13 cellular contexts compared by ENCODE assay signal in genomic region chr5:119373449-119373858, GRCh38. TPM values are rescaled to one million over a fixed set of nuclear protein-coding genes. Genes with fewer than 3 reads are reported as not detected.
DNase-seq lines count a peak whose midpoint lies in the region; ATAC-seq and TF ChIP-seq lines count a peak whose summit lies in the region.
"Had no signal": no experiment of that assay in that cellular context is flagged by ENCODE, and none has a peak within 500 bp of the region (broad histone marks: within the 10 kb centered on the region; RNA-seq: fewer than 3 reads in every experiment).

No MANE protein-coding gene starts in this region.

- 0 out of 2 replicates have a peak overlapping the region, but pooled peaks have one; percentile 32 for H3K4ac ChIP-seq in IMR-90 (ENCODE audit: low read depth, low read length)

- H3K23ac ChIP-seq in IMR-90 (ENCODE audit: low read depth, low read length), result no peak overlapping the region

- H2AK5ac ChIP-seq in IMR-90 (ENCODE audit: low read depth, low read length), result no peak overlapping the region

- H4K5ac ChIP-seq in IMR-90 (ENCODE audit: low read depth, low read length), result no peak overlapping the region

- peaks cover 19 to 22% of the 10 kb centered on the region in 2 experiments; a peak in 3 of 4 replicates for H3K79me1 ChIP-seq in IMR-90 (ENCODE audit: low read depth in 1 of 2, low read length in 2 of 2)

- in situ Hi-C loops in IMR-90 (cut with MboI; ENCODE audit: low sequenced_read_pairs), result no loop called here

- H3K27me3 ChIP-seq in CD8-positive, alpha-beta T cell (ENCODE audit: insufficient read depth, low read length), result no peaks in the 10 kb centered on the region
- no peaks in the 10 kb centered on the region for H3K27me3 ChIP-seq in IMR-90 (ENCODE audit: control insufficient read depth, insufficient read depth, low read length)
- no peaks in the 10 kb centered on the region for H3K27me3 ChIP-seq in foreskin keratinocyte
- H3K27me3 ChIP-seq: adrenal gland, suprapubic skin had no signal

- ATAC-seq in CD8-positive, alpha-beta T cell, result no peak
- ATAC-seq in GM19043 (IDR thresholded peaks at IDR 0.05; ENCODE audit: low read depth, unreplicated experiment) (peak; percentile 84), HG02798 (IDR thresholded peaks at IDR 0.05; ENCODE audit: poor library complexity, unreplicated experiment) (peak; percentile 44), IMR-90 (ENCODE audit: low read depth) (no peak), foreskin keratinocyte (no peak)
- no peak for ATAC-seq in activated CD4-positive, CD25-positive, alpha-beta regulatory T cell treated with anti-CD3 and anti-CD28 coated beads, Interleukin-2, amount 50 U/mL, for 24 hours

- peaks cover 70% of the 10 kb centered on the region for H3K4me1 Mint-ChIP-seq in CD8-positive, alpha-beta T cell (ENCODE audit: low read depth)

- BruUV-seq in IMR-90 (replicated peaks; lab: Mats Ljungman, UMichigan), result no TSS peak

- H2AFZ ChIP-seq in IMR-90 (replicated peaks; ENCODE audit: low read length, poor library complexity), result no peak overlapping the region

- no peak overlapping the region for H3K9ac ChIP-seq in IMR-90 (ENCODE audit: low read depth, low read length)

- no peak overlapping the region for H3K4me3 Mint-ChIP-seq in CD8-positive, alpha-beta T cell

- no peaks in the 10 kb centered on the region for H3K9me3 ChIP-seq in CD8-positive, alpha-beta T cell (ENCODE audit: low read length)
- H3K9me3 ChIP-seq in IMR-90 (ENCODE audit: control insufficient read depth, insufficient read depth, low read length), result no peaks in the 10 kb centered on the region
- H3K9me3 ChIP-seq: adrenal gland, suprapubic skin had no signal

- no peak overlapping the region for H3K18ac ChIP-seq in IMR-90 (ENCODE audit: low read depth, low read length)

- no peak overlapping the region for H2BK20ac ChIP-seq in IMR-90 (ENCODE audit: low read depth, low read length)

- CTCF ChIA-PET in CD8-positive, alpha-beta T cell (lab: Charles Lee), result interaction anchor here (0.7 to 1.1 kb wide), 4 partner anchors 11 to 40 kb away, joined by 3 to 4 read pairs (median 4); no protein-coding TSS in a partner anchor
- CTCF ChIA-PET in IMR-90 (lab: Yijun Ruan, JAX), result no interaction called here

- H3K4me3 ChIP-seq in CD8-positive, alpha-beta T cell (ENCODE audit: low read depth, low read length), result no peak overlapping the region
- no peak overlapping the region for H3K4me3 ChIP-seq in IMR-90 (ENCODE audit: insufficient read depth, low read depth, low read length)
- H3K4me3 ChIP-seq: adrenal gland, suprapubic skin had no signal

- POLR2A ChIA-PET in CD8-positive, alpha-beta T cell (lab: Charles Lee), result interaction anchor here (0.6 kb wide), 1 partner anchor 31 kb away, joined by 3 read pairs; no protein-coding TSS in a partner anchor
- POLR2A ChIA-PET in IMR-90 (lab: Charles Lee; ENCODE audit: unreplicated experiment), result interaction anchor here (0.7 kb wide), 1 partner anchor 37 kb away, joined by 3 read pairs; no protein-coding TSS in a partner anchor

- intact Hi-C loops in CD8-positive, alpha-beta T cell (cut with DNase I, micrococcal nuclease), result no loop called here
- intact Hi-C loops in IMR-90 (cut with micrococcal nuclease), result no loop called here

- no peak overlapping the region for H2AK9ac ChIP-seq in IMR-90 (replicated peaks; ENCODE audit: low read depth, low read length, poor library complexity)

- no peak overlapping the region for H4K8ac ChIP-seq in IMR-90 (ENCODE audit: low read depth in 2 of 2, low read length in 2 of 2)

- no peaks in the 10 kb centered on the region for H3K9me3 Mint-ChIP-seq in CD8-positive, alpha-beta T cell

- no peak overlapping the region for H2BK5ac ChIP-seq in IMR-90 (ENCODE audit: low read depth, low read length, poor library complexity, severe bottlenecking)

- DNase-seq in CD8-positive, alpha-beta T cell, result no peak
- DNase-seq in IMR-90, result no peak
- DNase-seq in foreskin keratinocyte, result no peak
- DNase-seq in NCI-H2171 (lab: John Stamatoyannopoulos, UW), result no peak
- no peak for DNase-seq in middle frontal gyrus (ENCODE audit: extremely low spot score, low spot score)
- DNase-seq: activated CD4-positive, CD25-positive, alpha-beta regulatory T cell; adrenal gland; AML-193; NCI-H1436 had no signal

- H3K56ac ChIP-seq in IMR-90 (ENCODE audit: extremely low read depth, insufficient read depth, low read length), result no peak overlapping the region

- peaks cover 4% of the 10 kb centered on the region for H3K36me3 ChIP-seq in CD8-positive, alpha-beta T cell (ENCODE audit: insufficient read depth, low read length)
- H3K36me3 ChIP-seq in IMR-90 (ENCODE audit: control insufficient read depth, insufficient read depth, low read length), result 0 out of 2 replicates have a peak, but pooled peaks cover 1% of the 10 kb centered on the region
- H3K36me3 ChIP-seq: adrenal gland, suprapubic skin had no signal

- peak overlapping the region; percentile 43 for H3K27ac Mint-ChIP-seq in CD8-positive, alpha-beta T cell

- no peak overlapping the region for H3K14ac ChIP-seq in IMR-90 (replicated peaks; ENCODE audit: low read depth, low read length)

- no peak overlapping the region for H2BK15ac ChIP-seq in IMR-90 (ENCODE audit: low read depth, low read length)

- no peak for TF ChIP-seq CTCF in CD8-positive, alpha-beta T cell (IDR thresholded peaks at IDR 0.05)
- TF ChIP-seq CTCF in IMR-90 (conservative IDR thresholded peaks at IDR 0.05; ENCODE audit: low read depth, low read length) (no peak), foreskin keratinocyte (conservative IDR thresholded peaks at IDR 0.05) (no peak)

- WGBS in IMR-90 (ENCODE audit: extremely low coverage in 2 of 2, insufficient read length in 1 of 2), 2 experiments, result no CpG with 5 or more reads among the region's 4 CpGs

- H3K4me1 ChIP-seq in CD8-positive, alpha-beta T cell (ENCODE audit: insufficient read depth, low read length), result peaks cover 30% of the 10 kb centered on the region
- H3K4me1 ChIP-seq in IMR-90 (ENCODE audit: control insufficient read depth, insufficient read depth, low read length), result peaks cover 9% of the 10 kb centered on the region
- no peaks in the 10 kb centered on the region for H3K4me1 ChIP-seq in foreskin keratinocyte

- H3K36me3 Mint-ChIP-seq in CD8-positive, alpha-beta T cell, result peaks cover 35% of the 10 kb centered on the region

- H3K27me3 Mint-ChIP-seq in CD8-positive, alpha-beta T cell (ENCODE audit: low read depth), result no peaks in the 10 kb centered on the region

- peaks cover 5% of the 10 kb centered on the region for H3K9me1 ChIP-seq in IMR-90 (ENCODE audit: insufficient read depth, low read length)

- H2BK120ac ChIP-seq in IMR-90 (ENCODE audit: low read depth, low read length), result no peak overlapping the region

- TF ChIP-seq POLR2A in IMR-90 (IDR thresholded peaks at IDR 0.05; ENCODE audit: low read depth, low read length), result no peak

- no peak overlapping the region for H3K4me2 ChIP-seq in IMR-90 (ENCODE audit: low read depth, low read length)

- no peaks in the 10 kb centered on the region for H4K20me1 ChIP-seq in IMR-90 (ENCODE audit: insufficient read depth, low read length)

- dilution Hi-C loops in IMR-90 (cut with HindIII; ENCODE audit: low sequenced_read_pairs, unreplicated experiment), result no loop called here

- H4K91ac ChIP-seq in IMR-90 (ENCODE audit: insufficient read depth, low read depth, low read length), result no peak overlapping the region

- H3K27ac ChIP-seq in CD8-positive, alpha-beta T cell (ENCODE audit: low read depth, low read length), result no peak overlapping the region
- H3K27ac ChIP-seq in IMR-90 (ENCODE audit: insufficient read depth, low read length) (no peak overlapping the region), foreskin keratinocyte (no peak overlapping the region)
- H3K27ac ChIP-seq: adrenal gland, suprapubic skin had no signal

- no peak for TF ChIP-seq RAD21 in IMR-90 (IDR thresholded peaks at IDR 0.05; ENCODE audit: low read length)

TF ChIP-seq in IMR-90, 13 proteins besides CTCF, POLR2A, EP300 and RAD21:
- TF ChIP-seq NFE2L2 (IDR thresholded peaks at IDR 0.05; ENCODE audit: low read depth, low read length), result no peak
- no peak for TF ChIP-seq ELK1 (IDR thresholded peaks at IDR 0.05; ENCODE audit: borderline replicate concordance, low read depth, low read length)
- no peak for TF ChIP-seq RCOR1 (IDR thresholded peaks at IDR 0.05; ENCODE audit: insufficient replicate concordance, low read length)

RNA-seq across cellular contexts. Expression of gene TNFAIP8, which starts 17.6 kb away (rescaled TPM):
- 10 to 100 TPM; 62.3 to 63.0 TPM for total RNA-seq in CD8-positive, alpha-beta T cell
- total RNA-seq in IMR-90 (2012; rRNA removed), result 29.9 and 42.5 TPM in 2 replicates
- polyA plus RNA-seq in IMR-90 (2012; rRNA removed), result 16.2 and 20.3 TPM in 2 replicates
- 2.1 and 6.1 TPM in 2 replicates for polyA plus RNA-seq in IMR-90 (2012; cell fraction: cytosol; rRNA removed)
- polyA plus RNA-seq in IMR-90 (2012; cell fraction: nucleus; rRNA removed; ENCODE audit: low replicate concordance), result 1.7 and 6.6 TPM in 2 replicates
- 17.1 and 19.4 TPM in 2 replicates for total RNA-seq in foreskin keratinocyte
- 7.6 and 8.2 TPM in 2 replicates for polyA plus RNA-seq in foreskin keratinocyte

Comparison
In these comparisons a context has a peak if more than half of its experiments do, and no peak if none do; other contexts are left out.
1. ATAC-seq: peak in GM19043 (single experiment) and HG02798 (single experiment); none in CD8-positive, alpha-beta T cell (single experiment), IMR-90 (single experiment), foreskin keratinocyte (single experiment) and activated CD4-positive, CD25-positive, alpha-beta regulatory T cell treated with anti-CD3 and anti-CD28 coated beads, Interleukin-2, amount 50 U/mL, for 24 hours (0 of 2).